21 cellular contexts compared by ENCODE assay signal in the genomic region with DNA sequence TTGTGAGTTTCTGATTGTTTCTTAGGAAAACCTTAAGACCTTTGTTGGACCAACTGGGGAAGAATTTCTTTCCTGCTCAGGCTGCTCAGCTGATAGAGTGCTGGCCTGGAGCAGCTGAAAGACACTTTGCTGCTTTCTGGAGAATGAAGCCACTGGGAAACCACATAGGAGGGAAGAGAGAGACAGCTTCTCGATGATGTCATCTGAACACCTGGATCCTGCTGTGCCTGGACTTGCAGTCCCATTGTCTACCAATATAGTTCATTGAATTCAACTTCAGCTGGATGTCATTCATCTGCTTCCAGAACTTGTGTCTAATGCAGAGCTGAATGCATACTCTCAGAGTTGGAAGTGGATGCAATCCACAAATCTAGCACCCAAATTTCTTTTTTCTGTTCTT.
"Had no signal": no experiment of that assay in that cellular context is flagged by ENCODE, and none has a peak within 500 bp of the region (broad histone marks: within the 10 kb centered on the region; RNA-seq: fewer than 3 reads in every experiment).

No MANE protein-coding gene starts in this region.

- H3K4me1 ChIP-seq: esophagus squamous epithelium, right atrium auricular region, transverse colon had no signal

- H3K36me3 ChIP-seq: esophagus squamous epithelium, right atrium auricular region, stomach, thoracic aorta, transverse colon had no signal

- H3K9me3 ChIP-seq: esophagus squamous epithelium, right atrium auricular region, stomach, thoracic aorta, transverse colon had no signal

- FAIRE-seq: kidney, small intestine had no signal

- H3K27ac ChIP-seq: coronary artery, dorsolateral prefrontal cortex, esophagus squamous epithelium, right atrium auricular region, stomach, thoracic aorta, transverse colon had no signal

- ATAC-seq: left colon; left ventricle myocardium superior; naive thymus-derived CD4-positive, alpha-beta T cell had no signal

- H3K4me3 ChIP-seq: coronary artery, dorsolateral prefrontal cortex, esophagus squamous epithelium, lung, right atrium auricular region, stomach, thoracic aorta, transverse colon had no signal

- H3K27me3 ChIP-seq: esophagus squamous epithelium, right atrium auricular region, stomach, transverse colon had no signal

- DNase-seq: dorsolateral prefrontal cortex; effector CD8-positive, alpha-beta T cell; esophagus squamous epithelium; foreskin fibroblast; immature natural killer cell; kidney; left colon; left ventricle myocardium superior; naive thymus-derived CD4-positive, alpha-beta T cell; nephron progenitor cell; posterior cingulate gyrus; small intestine; stimulated activated CD4-positive, alpha-beta T cell treated with anti-CD3 and anti-CD28 coated beads, Interleukin-12 subunit alpha, Interleukin-12 subunit beta, amount 100 ng/mL, for 4 hours; stimulated activated naive CD4-positive, alpha-beta T cell; stomach; substantia nigra; transverse colon had no signal
